In the genomic region with DNA sequence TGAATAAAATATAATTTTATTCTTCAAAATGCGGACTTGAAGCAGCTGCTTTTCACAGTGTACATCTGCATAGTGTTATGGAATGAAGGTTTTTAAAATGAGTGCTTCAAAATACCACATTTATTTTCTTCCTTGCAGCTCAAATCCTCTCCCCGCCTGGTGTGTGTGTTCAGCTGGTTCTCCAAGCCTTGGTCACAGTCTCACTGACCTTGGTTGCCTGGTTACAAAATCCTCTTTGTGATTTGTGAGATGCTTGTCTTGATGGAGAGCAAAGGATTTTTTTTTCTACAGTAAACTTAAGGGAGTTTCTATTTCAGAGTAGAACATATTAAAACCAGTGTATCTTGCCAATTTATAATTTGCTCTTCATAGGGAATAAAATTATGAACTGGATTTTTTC, we compare ENCODE assay signal across 15 cellular contexts.
DNase-seq lines count a peak whose midpoint lies in the region; ATAC-seq and TF ChIP-seq lines count a peak whose summit lies in the region.
"Had no signal": no experiment of that assay in that cellular context is flagged by ENCODE, and none has a peak within 500 bp of the region (broad histone marks: within the 10 kb centered on the region; RNA-seq: fewer than 3 reads in every experiment).

No MANE protein-coding gene starts in this region.

- H3K27ac Mint-ChIP-seq in CD14-positive monocyte = no peak overlapping the region
- H3K27ac Mint-ChIP-seq: activated T-cell treated with anti-CD3 and anti-CD28 coated beads, Interleukin-2, amount 50 U/mL, for 72 hours; naive thymus-derived CD4-positive, alpha-beta T cell had no signal

- WGBS in heart right ventricle, 2 donors = 68% methylated on average over 2 of the region's 2 CpGs

- H3K9me3 ChIP-seq in heart right ventricle (no peaks in the 10 kb centered on the region), tibial artery (no peaks in the 10 kb centered on the region)
- H3K9me3 ChIP-seq: SJSA1, spleen had no signal

- no peak for TF ChIP-seq CTCF in heart right ventricle (IDR thresholded peaks at IDR 0.05)
- no peak for TF ChIP-seq CTCF in tibial artery (IDR thresholded peaks at IDR 0.05)
- no peak for TF ChIP-seq CTCF in CD14-positive monocyte (IDR thresholded peaks at IDR 0.05)

- H3K4me3 ChIP-seq in heart right ventricle (no peak overlapping the region), tibial artery (no peak overlapping the region)
- H3K4me3 ChIP-seq: SJSA1, spleen had no signal

- H3K36me3 Mint-ChIP-seq in CD14-positive monocyte = no peaks in the 10 kb centered on the region
- H3K36me3 Mint-ChIP-seq: naive thymus-derived CD4-positive, alpha-beta T cell had no signal

- H3K4me1 ChIP-seq in heart right ventricle = peaks cover 0 to 37% (median 0%) of the 10 kb centered on the region in 9 donors
- H3K4me1 ChIP-seq in tibial artery = peaks cover 0 to 32% (median 2%) of the 10 kb centered on the region in 4 donors
- H3K4me1 ChIP-seq: SJSA1, spleen had no signal

- H3K9me3 Mint-ChIP-seq in CD14-positive monocyte = peaks cover 0 to 2% (median 0%) of the 10 kb centered on the region in 7 donors

- H3K36me3 ChIP-seq in heart right ventricle (no peaks in the 10 kb centered on the region), tibial artery (no peaks in the 10 kb centered on the region)
- H3K36me3 ChIP-seq: SJSA1, spleen had no signal

- H3K27me3 Mint-ChIP-seq in CD14-positive monocyte (ENCODE audit: low read depth in 3 of 3) = no peaks in the 10 kb centered on the region
- H3K27me3 Mint-ChIP-seq: naive thymus-derived CD4-positive, alpha-beta T cell had no signal

- H3K27me3 ChIP-seq in heart right ventricle = no peaks in the 10 kb centered on the region
- H3K27me3 ChIP-seq in tibial artery = no peaks in the 10 kb centered on the region
- H3K27me3 ChIP-seq: SJSA1, spleen had no signal

- peak in 7 of 8 donors; percentile 33 to 87 (median 73) for ATAC-seq in heart right ventricle
- no peak for ATAC-seq in HG02763 (IDR thresholded peaks at IDR 0.05; ENCODE audit: unreplicated experiment)
- ATAC-seq: activated T-cell treated with anti-CD3 and anti-CD28 coated beads, Interleukin-2, amount 50 U/mL, for 72 hours; naive thymus-derived CD4-positive, alpha-beta T cell had no signal

- DNase-seq in NCI-H524 (lab: John Stamatoyannopoulos, UW) = peak; percentile 5 to 58
- no peak for DNase-seq in NCI-H524 treated with DMSO at 0.1 percent for 48 hours (lab: John Stamatoyannopoulos, UW)
- DNase-seq in SK-N-DZ (ENCODE audit: low spot score) = peak; percentile 19
- DNase-seq in heart right ventricle = peak in 1 of 2 donors; percentile 36
- no peak for DNase-seq in tibial artery
- no peak for DNase-seq in CD14-positive monocyte (ENCODE audit: low spot score)
- DNase-seq in hippocampal formation (lab: John Stamatoyannopoulos, UW) = no peak
- DNase-seq: activated T-cell treated with anti-CD3 and anti-CD28 coated beads, Interleukin-2, amount 50 U/mL, for 72 hours; KBM-7; naive thymus-derived CD4-positive, alpha-beta T cell; NCI-H226; spleen had no signal

- no peaks in the 10 kb centered on the region for H3K4me1 Mint-ChIP-seq in CD14-positive monocyte
- H3K4me1 Mint-ChIP-seq: naive thymus-derived CD4-positive, alpha-beta T cell had no signal

- intact Hi-C loops in heart right ventricle (cut with DNase I) (loop anchor here in 2 of 10 donors (10.0 kb wide), 2 partner anchors 118 to 142 kb away; a partner anchor contains a TSS), tibial artery (cut with DNase I; ENCODE audit: low total_unique reads) (no loop called here), CD14-positive monocyte (cut with micrococcal nuclease) (no loop called here)

- H3K4me3 Mint-ChIP-seq in CD14-positive monocyte = no peak overlapping the region
- H3K4me3 Mint-ChIP-seq: activated T-cell treated with anti-CD3 and anti-CD28 coated beads, Interleukin-2, amount 50 U/mL, for 72 hours; naive thymus-derived CD4-positive, alpha-beta T cell had no signal

- H3K27ac ChIP-seq in heart right ventricle (peak overlapping the region in 2 of 10 donors; percentile 27 to 43), tibial artery (peak overlapping the region; percentile 5 to 19)
- H3K27ac ChIP-seq: epithelial cell of prostate, SJSA1, spleen had no signal

Comparison
In these comparisons a context has a peak if more than half of its experiments do, and no peak if none do; other contexts are left out.
1. DNase-seq: peak in NCI-H524 (2 of 2) and SK-N-DZ (single experiment); none in NCI-H524 treated with DMSO at 0.1 percent for 48 hours (single experiment), tibial artery (0 of 2), CD14-positive monocyte (single experiment) and hippocampal formation (0 of 2).